In genomic region chr11:110367571-110367970, GRCh38 we compare ENCODE assay signal across 13 cellular contexts.
DNase-seq lines count a peak whose midpoint lies in the region; ATAC-seq, FAIRE-seq and TF ChIP-seq lines count a peak whose summit lies in the region.
"Had no signal": no experiment of that assay in that cellular context is flagged by ENCODE, and none has a peak within 500 bp of the region (broad histone marks: within the 10 kb centered on the region; RNA-seq: fewer than 3 reads in every experiment).

No MANE protein-coding gene starts in this region.

- H2AFZ ChIP-seq in GM23248 = no peak overlapping the region

- peaks cover 8% of the 10 kb centered on the region for H3F3A ChIP-seq in GM23248 (ENCODE audit: insufficient read depth)

- POLR2A ChIA-PET in A549 (lab: Yijun Ruan, JAX) = no interaction called here

- TF ChIP-seq EP300 in A549 (IDR thresholded peaks at IDR 0.05) = no peak

- H3K4me2 ChIP-seq in A549 = peak overlapping the region; percentile 26; the same call in 1 of the 3 replicates
- H3K4me2 ChIP-seq in GM23248 (ENCODE audit: unreplicated experiment) = no peak overlapping the region

- TF ChIP-seq POLR2A in A549 (IDR thresholded peaks at IDR 0.05; ENCODE audit: low read length) = no peak

- CTCF ChIA-PET in A549 (lab: Yijun Ruan, JAX) = interaction anchor here (0.9 to 3.2 kb wide), 8 partner anchors 10 to 173 kb away, joined by 3 to 35 read pairs (median 4); no protein-coding TSS in a partner anchor

- H3K4me1 ChIP-seq in A549 = peaks cover 44% of the 10 kb centered on the region
- peaks cover 4% of the 10 kb centered on the region; the same call in 1 of the 2 replicates for H3K4me1 ChIP-seq in GM23248 (ENCODE audit: insufficient read depth)
- peaks cover 14% of the 10 kb centered on the region for H3K4me1 ChIP-seq in RWPE2 (ENCODE audit: insufficient read depth, poor library complexity, severe bottlenecking)

- TF ChIP-seq CTCF in A549 (IDR thresholded peaks at IDR 0.05) (peak; percentile 31; the same call in 2 of the 3 replicates), RWPE2 (IDR thresholded peaks at IDR 0.05; ENCODE audit: poor library complexity, severe bottlenecking) (peak; percentile 67), GM20000 (IDR thresholded peaks at IDR 0.05; ENCODE audit: extremely low read depth, missing control alignments) (no peak)

- no peaks in the 10 kb centered on the region for H3K9me3 ChIP-seq in A549
- no peaks in the 10 kb centered on the region for H3K9me3 ChIP-seq in GM23248 (ENCODE audit: low read depth)
- H3K9me3 ChIP-seq in RWPE2 (ENCODE audit: severe bottlenecking) = no peaks in the 10 kb centered on the region
- H3K9me3 ChIP-seq: neutrophil had no signal

- H3K27me3 ChIP-seq in GM23248 (replicated peaks; ENCODE audit: insufficient read depth) (no peaks in the 10 kb centered on the region), RWPE2 (ENCODE audit: insufficient read depth, poor library complexity, severe bottlenecking) (no peaks in the 10 kb centered on the region)
- H3K27me3 ChIP-seq: neutrophil had no signal

- DNase-seq in A549 (ENCODE audit: low read depth in 1 of 2, low spot score in 1 of 2) (no peak), GM23248 (peak; percentile 30), RWPE2 (ENCODE audit: low spot score) (no peak), globus pallidus (ENCODE audit: low spot score) (peak; percentile 29), GM20000 (ENCODE audit: low spot score) (no peak)
- DNase-seq in central memory CD4-positive, alpha-beta T cell = no peak
- DNase-seq: activated CD4-positive, alpha-beta T cell treated with anti-CD3 and anti-CD28 coated beads for 48 hours; activated naive CD4-positive, alpha-beta T cell treated with anti-CD3 and anti-CD28 coated beads for 36 hours; COR-L47; stimulated activated CD4-positive, alpha-beta T cell treated with anti-CD3 and anti-CD28 coated beads, Interleukin-4, amount 100 ng/mL, for 1 hour had no signal

- H3K9me2 ChIP-seq in GM23248 (ENCODE audit: insufficient read depth) = no peaks in the 10 kb centered on the region

- no peak overlapping the region for H3K9ac ChIP-seq in GM23248

- ATAC-seq in A549 = no peak
- no peak for ATAC-seq in RWPE2 (ENCODE audit: low read depth)
- no peak for ATAC-seq in HG03520 (IDR thresholded peaks at IDR 0.05; ENCODE audit: unreplicated experiment)
- no peak for ATAC-seq in GM18907 (IDR thresholded peaks at IDR 0.05; ENCODE audit: unreplicated experiment)

- H3K4me3 ChIP-seq in A549 = no peak overlapping the region
- H3K4me3 ChIP-seq in GM23248 = no peak overlapping the region
- H3K4me3 ChIP-seq in RWPE2 (ENCODE audit: severe bottlenecking) = no peak overlapping the region

- peak; percentile 51 to 70 for TF ChIP-seq RAD21 in A549 (conservative IDR thresholded peaks at IDR 0.05 in 1 of 2, IDR thresholded peaks at IDR 0.05 in 1 of 2)

- no peaks in the 10 kb centered on the region for H3K79me2 ChIP-seq in GM23248 (ENCODE audit: insufficient read depth)

- H4K20me1 ChIP-seq in GM23248 (ENCODE audit: insufficient read depth) = no peaks in the 10 kb centered on the region

- WGBS in A549 (ENCODE audit: missing lambda C conversion rate) = 5% methylated on average over 2 of the region's 2 CpGs
- 49 to 57% methylated on average over 2 of the region's 2 CpGs for WGBS in GM23248 (ENCODE audit: low coverage in 1 of 2, low lambda C conversion rate in 2 of 2, missing lambda C conversion rate in 2 of 2), 2 experiments

- in situ Hi-C loops in GM23248 (cut with MboI) = loop anchor here (25.0 kb wide), 1 partner anchor 405 kb away; no protein-coding TSS in a partner anchor

- no peaks in the 10 kb centered on the region for H3K36me3 ChIP-seq in GM23248 (ENCODE audit: low read depth)
- H3K36me3 ChIP-seq in RWPE2 (ENCODE audit: low read depth) = no peaks in the 10 kb centered on the region
- H3K36me3 ChIP-seq: neutrophil had no signal

- FAIRE-seq in A549 (lab: Jason Lieb, UNC) = no peak

- peak overlapping the region; percentile 72 to 91; a peak in 5 of 6 replicates for H3K27ac ChIP-seq in A549
- no peak overlapping the region for H3K27ac ChIP-seq in GM23248
- no peak overlapping the region for H3K27ac ChIP-seq in RWPE2 (ENCODE audit: poor library complexity, severe bottlenecking)
- H3K27ac ChIP-seq: neutrophil had no signal

TF ChIP-seq in A549, 52 proteins besides CTCF, POLR2A, EP300 and RAD21:
- TF ChIP-seq CEBPB (IDR thresholded peaks at IDR 0.05) (no peak), SMC3 (IDR thresholded peaks at IDR 0.05) (peak; percentile 52)

Comparison
In these comparisons a context has a peak if more than half of its experiments do, and no peak if none do; other contexts are left out.
1. DNase-seq: peak in GM23248 (single experiment) and globus pallidus (single experiment); none in A549 (0 of 2), RWPE2 (single experiment), GM20000 (single experiment) and central memory CD4-positive, alpha-beta T cell (single experiment).
2. H3K27ac ChIP-seq: peak in A549 (2 of 2); none in GM23248 (single experiment) and RWPE2 (single experiment).